Comparison of ENCODE assay signal across 8 cellular contexts in genomic region chr1:155207578-155208405, GRCh38. TPM values are rescaled to one million over a fixed set of nuclear protein-coding genes. Genes with fewer than 3 reads are reported as not detected.
A peak's percentile ranks its signal among the peaks of the same experiment; 100 is the strongest.
DNase-seq lines count a peak whose midpoint lies in the region; ATAC-seq and TF ChIP-seq lines count a peak whose summit lies in the region.

Gene THBS3 (minus strand): TSS chr1:155207897. CDS start chr1:155207876, 21 bp downstream.

- H3K9me3 ChIP-seq in HCT116 (ENCODE audit: control insufficient read depth in 1 of 2, insufficient read depth in 1 of 2, low read depth in 1 of 2, low read length in 2 of 2) (no peaks in the 10 kb centered on the region), mononuclear cell (ENCODE audit: low read depth, low read length) (no peaks in the 10 kb centered on the region), upper lobe of right lung (no peaks in the 10 kb centered on the region)

- BruUV-seq in HCT116 (replicated peaks; lab: Mats Ljungman, UMichigan), result TSS peak; percentile 59

- H3K4me2 ChIP-seq in HCT116 (ENCODE audit: low read length), result peak within 1 kb of the TSS; percentile 77

- no peak for TF ChIP-seq POLR2A in HCT116 (IDR thresholded peaks at IDR 0.05; ENCODE audit: borderline replicate concordance, extremely low read depth, insufficient read depth, insufficient read length)

- CTCF ChIA-PET in HCT116 (lab: Charles Lee), result interaction anchor here (0.8 to 4.0 kb wide), 17 partner anchors 11 to 296 kb away, joined by 3 to 16 read pairs (median 4); partner anchors contain the start of genes CLK2 and KRTCAP2

- peak within 1 kb of the TSS; percentile 90 for H3K27ac ChIP-seq in HCT116 (ENCODE audit: low read depth, low read length)
- peak within 1 kb of the TSS; percentile 100 for H3K27ac ChIP-seq in upper lobe of right lung

- H3K4me3 ChIP-seq in AG09309 (ENCODE audit: control insufficient read depth, low read depth, low read length) (peak within 1 kb of the TSS; percentile 83), HCT116 (replicated peaks in 1 of 2; ENCODE audit: low read depth in 1 of 2, low read length in 2 of 2) (peak within 1 kb of the TSS; percentile 89 to 100), epithelial cell of esophagus (ENCODE audit: low read length) (peak within 1 kb of the TSS; percentile 60), mononuclear cell (ENCODE audit: low read length) (peak within 1 kb of the TSS; percentile 77), upper lobe of right lung (peak within 1 kb of the TSS; percentile 90)

- RAD21 ChIA-PET in HCT116 (lab: Charles Lee; ENCODE audit: low non-redundant PET in 1 of 2, low total read pairs in 2 of 2, uncharacterized antibody in 2 of 2, unreplicated experiment in 2 of 2), result interaction anchor here in 1 of 2 experiments (0.9 kb wide), 1 partner anchor 297 kb away, joined by 4 read pairs; no protein-coding TSS in a partner anchor

- H3K9me2 ChIP-seq in HCT116 (ENCODE audit: insufficient read depth), result no peaks in the 10 kb centered on the region

- no peak for TF ChIP-seq RAD21 in HCT116 (IDR thresholded peaks at IDR 0.05; ENCODE audit: low read depth)

- no peak within 1 kb of the TSS for H2AFZ ChIP-seq in HCT116 (ENCODE audit: low read depth, low read length, poor library complexity, severe bottlenecking)

- intact Hi-C loops in HCT116 (cut with micrococcal nuclease), result loop anchor here (2.0 to 5.0 kb wide), 3 partner anchors 19 to 385 kb away; a partner anchor contains a TSS
- intact Hi-C loops in upper lobe of right lung (cut with DNase I), result no loop called here

- TF ChIP-seq CTCF in AG09309 (IDR thresholded peaks at IDR 0.05; ENCODE audit: control insufficient read depth, insufficient read depth, low read depth, low read length, missing control alignments) (no peak), HCT116 (IDR thresholded peaks at IDR 0.05 in 2 of 3, conservative IDR thresholded peaks at IDR 0.05 in 1 of 3; ENCODE audit: borderline replicate concordance in 1 of 3, insufficient read depth in 1 of 3, low read depth in 2 of 3, low read length in 2 of 3) (no peak), epithelial cell of esophagus (IDR thresholded peaks at IDR 0.05; ENCODE audit: insufficient read depth, low read depth, low read length, missing control alignments) (no peak), upper lobe of right lung (IDR thresholded peaks at IDR 0.05) (no peak)

- H3K79me2 ChIP-seq in HCT116 (ENCODE audit: insufficient read depth, low read length), result peaks cover 16% of the 10 kb centered on the region

- ATAC-seq in HCT116, result no peak
- no peak for ATAC-seq in upper lobe of right lung
- no peak for ATAC-seq in HG03342 (IDR thresholded peaks at IDR 0.05; ENCODE audit: unreplicated experiment)

- H3K4me1 ChIP-seq in HCT116 (ENCODE audit: control insufficient read depth in 1 of 2, insufficient read depth in 2 of 2, low read length in 2 of 2), result peaks cover 22 to 33% of the 10 kb centered on the region in 2 experiments
- H3K4me1 ChIP-seq in mononuclear cell (ENCODE audit: insufficient read depth, low read length), result peaks cover 48% of the 10 kb centered on the region
- H3K4me1 ChIP-seq in upper lobe of right lung, result peaks cover 28% of the 10 kb centered on the region

- H4K20me1 ChIP-seq in HCT116 (ENCODE audit: insufficient read depth), result no peaks in the 10 kb centered on the region

- DNase-seq in AG09309 (ENCODE audit: low read depth), result no peak
- no peak for DNase-seq in HCT116 (ENCODE audit: low read depth, low spot score)
- DNase-seq in SK-N-DZ (ENCODE audit: low spot score), result peak; percentile 54
- no peak for DNase-seq in epithelial cell of esophagus (ENCODE audit: low read depth)
- no peak for DNase-seq in upper lobe of right lung
- no peak for DNase-seq in pons (ENCODE audit: low spot score)

- H3K27me3 ChIP-seq in HCT116 (ENCODE audit: insufficient read depth, low read length), result no peaks in the 10 kb centered on the region
- no peaks in the 10 kb centered on the region for H3K27me3 ChIP-seq in mononuclear cell (ENCODE audit: insufficient read depth, low read length)
- H3K27me3 ChIP-seq in upper lobe of right lung, result no peaks in the 10 kb centered on the region

- peaks cover 0 to 6% of the 10 kb centered on the region in 2 experiments; a peak in 1 of 4 replicates for H3K36me3 ChIP-seq in HCT116 (ENCODE audit: control insufficient read depth in 1 of 2, insufficient read depth in 2 of 2, low read length in 2 of 2)
- H3K36me3 ChIP-seq in upper lobe of right lung, result no peaks in the 10 kb centered on the region

- POLR2A ChIA-PET in HCT116 (lab: Charles Lee), result interaction anchor here (1.0 to 3.0 kb wide), 4 partner anchors 12 to 19 kb away, joined by 4 to 9 read pairs (median 4); no protein-coding TSS in a partner anchor

- H3K9ac ChIP-seq in HCT116 (ENCODE audit: low read length), result peak within 1 kb of the TSS; percentile 93

TF ChIP-seq in HCT116, 20 proteins besides CTCF, POLR2A, EP300 and RAD21 (continues in another document):
- TF ChIP-seq JUND (IDR thresholded peaks at IDR 0.05), result no peak
- no peak for TF ChIP-seq CBX3 (IDR thresholded peaks at IDR 0.05; ENCODE audit: low read depth)
- TF ChIP-seq SRF (IDR thresholded peaks at IDR 0.05; ENCODE audit: low read depth), result no peak
- TF ChIP-seq ZBTB33 (IDR thresholded peaks at IDR 0.05; ENCODE audit: extremely low read depth, insufficient replicate concordance, low read length), result no peak
- TF ChIP-seq CEBPB (IDR thresholded peaks at IDR 0.05; ENCODE audit: low read depth), result no peak
- no peak for TF ChIP-seq TCF7L2 (IDR thresholded peaks at IDR 0.05; ENCODE audit: borderline replicate concordance, extremely low read depth, insufficient read depth, insufficient read length)
- TF ChIP-seq POLR2AphosphoS5 (IDR thresholded peaks at IDR 0.05; ENCODE audit: low read depth, low read length), result no peak
- no peak for TF ChIP-seq ELF1 (IDR thresholded peaks at IDR 0.05; ENCODE audit: borderline replicate concordance, low read depth)
- no peak for TF ChIP-seq REST (IDR thresholded peaks at IDR 0.05; ENCODE audit: low read depth)
- TF ChIP-seq ATF3 (IDR thresholded peaks at IDR 0.05), result no peak
- no peak for TF ChIP-seq EGR1 (IDR thresholded peaks at IDR 0.05; ENCODE audit: low read depth)
- TF ChIP-seq ZFX (IDR thresholded peaks at IDR 0.05), result no peak
- TF ChIP-seq MAX (IDR thresholded peaks at IDR 0.05), result no peak
- no peak for TF ChIP-seq EZH2 (IDR thresholded peaks at IDR 0.05)
- no peak for TF ChIP-seq ZNF274 (IDR thresholded peaks at IDR 0.05; ENCODE audit: low read depth, low read length)
- no peak for TF ChIP-seq YY1 (IDR thresholded peaks at IDR 0.05; ENCODE audit: extremely low read depth, insufficient replicate concordance, low read depth, low read length)
- no peak for TF ChIP-seq SP1 (IDR thresholded peaks at IDR 0.05; ENCODE audit: low read depth)
- no peak for TF ChIP-seq EZH2phosphoT487 (IDR thresholded peaks at IDR 0.05; ENCODE audit: borderline replicate concordance)
- no peak for TF ChIP-seq FOSL1 (IDR thresholded peaks at IDR 0.05; ENCODE audit: low read depth)

RNA-seq across cellular contexts. Expression of gene THBS3, which starts in this region (rescaled TPM):
- 15.9 TPM for total RNA-seq in HCT116 (2021; ENCODE audit: unreplicated experiment)
- polyA plus RNA-seq in HCT116 (2012), result 14.3 and 14.5 TPM in 2 replicates
- polyA plus RNA-seq in SK-N-DZ (2014; cell fraction: cytosol; rRNA removed), result 18.6 and 19.3 TPM in 2 replicates
- 161 and 164 TPM in 2 replicates for polyA plus RNA-seq in SK-N-DZ (2014; cell fraction: nucleus; rRNA removed)
- 8.0 TPM for total RNA-seq in mononuclear cell
- total RNA-seq in upper lobe of right lung, result 24.9 TPM
